1 cellular context compared by ENCODE assay signal in genomic region chr11:6611092-6612007, GRCh38.
TF ChIP-seq lines count a peak whose summit lies in the region.

No MANE protein-coding gene starts in this region.

TF ChIP-seq in HepG2, 621 proteins besides CTCF, POLR2A, EP300 and RAD21 (continued from another document):
- no peak for TF ChIP-seq ZNF276 (CRISPR knock-in tag; IDR thresholded peaks at IDR 0.05; ENCODE audit: low read depth)
TF ChIP-seq in HepG2: peak in this region for 17.
